In the genomic region with DNA sequence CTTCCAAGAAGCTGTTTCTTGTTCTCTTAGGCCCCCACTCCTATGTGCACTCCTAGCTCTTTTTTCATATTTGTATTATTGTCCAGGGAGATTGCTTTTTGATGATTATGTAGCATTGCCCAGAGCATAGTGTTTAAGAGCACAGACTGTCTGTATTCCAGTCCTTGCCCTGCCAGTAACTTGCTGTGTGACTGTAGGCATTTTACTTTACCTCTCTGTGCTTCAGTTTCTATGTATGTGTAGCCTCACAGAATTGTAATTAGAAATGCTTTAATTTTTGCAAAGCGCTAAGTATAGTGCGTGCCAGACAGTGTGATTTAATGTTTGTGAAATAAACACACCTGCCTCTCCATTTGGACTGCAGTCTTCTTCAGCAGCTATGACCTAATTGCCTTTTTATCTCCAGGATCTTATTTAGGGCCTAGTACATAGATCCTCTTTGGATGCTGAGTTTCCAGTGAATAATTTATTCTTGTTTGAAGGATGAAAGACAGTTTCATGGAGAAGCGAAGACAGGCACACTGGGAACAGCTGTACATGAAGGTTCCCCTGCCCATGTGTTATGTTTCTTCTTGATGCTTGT, we compare ENCODE assay signal across 9 cellular contexts. TPM values are rescaled to one million over a fixed set of nuclear protein-coding genes. Genes with fewer than 3 reads are reported as not detected.
DNase-seq lines count a peak whose midpoint lies in the region; ATAC-seq, FAIRE-seq and TF ChIP-seq lines count a peak whose summit lies in the region.
"Had no signal": no experiment of that assay in that cellular context is flagged by ENCODE, and none has a peak within 500 bp of the region (broad histone marks: within the 10 kb centered on the region; RNA-seq: fewer than 3 reads in every experiment).

No MANE protein-coding gene starts in this region.

- POLR2A ChIA-PET in GM12878 (lab: Charles Lee), result interaction anchor here (0.6 to 5.5 kb wide), 2 partner anchors 22 to 25 kb away, joined by 3 to 69 read pairs; a partner anchor contains a TSS

- H3K79me2 ChIP-seq in GM12878 (ENCODE audit: control insufficient read depth, insufficient read depth, low read length), result peaks cover 55% of the 10 kb centered on the region

- in situ Hi-C loops in GM12878 (cut with MboI), result no loop called here

- TF ChIP-seq EP300 in GM12878 (IDR thresholded peaks at IDR 0.05; ENCODE audit: borderline replicate concordance in 1 of 2, control insufficient read depth in 1 of 2, low read depth in 2 of 2, low read length in 2 of 2), result no peak

- WGBS in GM12878 (ENCODE audit: insufficient coverage, insufficient replicate concordance, low lambda C conversion rate, missing lambda C conversion rate), result 100% methylated on average over 3 of the region's 3 CpGs

- FAIRE-seq in GM12878 (lab: Jason Lieb, UNC), result no peak

- peaks cover 3% of the 10 kb centered on the region for H3K9me3 Mint-ChIP-seq in mesothelial cell of epicardium

- no peaks in the 10 kb centered on the region for H3K36me3 Mint-ChIP-seq in mesothelial cell of epicardium

- no peaks in the 10 kb centered on the region for H3K27me3 Mint-ChIP-seq in mesothelial cell of epicardium (ENCODE audit: low read depth)

- H4K20me1 ChIP-seq in GM12878 (ENCODE audit: control insufficient read depth, insufficient read depth), result peaks cover 4% of the 10 kb centered on the region; the same call in 1 of the 2 replicates

- H3K36me3 ChIP-seq in GM12878 (ENCODE audit: control insufficient read depth in 2 of 2, insufficient read depth in 2 of 2, low read length in 1 of 2), result peaks cover 0 to 9% of the 10 kb centered on the region in 2 experiments; a peak in 2 of 4 replicates

- peak overlapping the region; percentile 22; the same call in 1 of the 2 replicates for H3K9ac ChIP-seq in GM12878 (ENCODE audit: control insufficient read depth, insufficient read depth, low read length)

- RAD21 ChIA-PET in GM12878 (lab: Charles Lee; ENCODE audit: unreplicated experiment), result interaction anchor here (2.1 kb wide), 1 partner anchor 22 kb away, joined by 23 read pairs; a partner anchor contains a TSS

- CTCF ChIA-PET in GM12878 (lab: Yijun Ruan, JAX), result interaction anchor here (4.5 kb wide), 1 partner anchor 22 kb away, joined by 33 read pairs; a partner anchor contains a TSS

- no peak for TF ChIP-seq RAD21 in GM12878 (IDR thresholded peaks at IDR 0.05; ENCODE audit: insufficient read depth, low read depth, low read length)

- H3K4me1 Mint-ChIP-seq in mesothelial cell of epicardium, result peaks cover 37% of the 10 kb centered on the region

- H3K27me3 ChIP-seq in HL-60 (ENCODE audit: insufficient read depth, poor library complexity, severe bottlenecking) (no peaks in the 10 kb centered on the region), GM12878 (replicated peaks in 1 of 2; ENCODE audit: control insufficient read depth in 2 of 2, insufficient read depth in 2 of 2, low read length in 1 of 2) (no peaks in the 10 kb centered on the region)

- TSS peak; percentile 60 for BruUV-seq in GM12878 (replicated peaks; lab: Mats Ljungman, UMichigan)

- H3K4me2 ChIP-seq in GM12878 (ENCODE audit: control insufficient read depth, insufficient read depth), result peak overlapping the region; percentile 69

- no peak overlapping the region for H2AFZ ChIP-seq in GM12878 (ENCODE audit: control insufficient read depth, low read depth, low read length)

- no peaks in the 10 kb centered on the region; the same call in 2 of the 3 replicates for H3K9me3 ChIP-seq in GM12878 (replicated peaks; ENCODE audit: control insufficient read depth, insufficient read depth, low read length)

- ATAC-seq in GM12878 (no peak), HG02852 (IDR thresholded peaks at IDR 0.05; ENCODE audit: unreplicated experiment) (no peak)

- TF ChIP-seq POLR2A in GM12878 (IDR thresholded peaks at IDR 0.05; ENCODE audit: low read depth, low read length), result no peak

- DNase-seq in AG10803 (ENCODE audit: low read depth) (no peak), HL-60 (ENCODE audit: low read depth in 1 of 2, low spot score in 1 of 2) (no peak), GM12878 (ENCODE audit: low read depth, low spot score) (no peak), mesothelial cell of epicardium (ENCODE audit: low spot score in 2 of 2, unreplicated experiment in 2 of 2) (no peak), COLO829 (ENCODE audit: low spot score) (no peak), dermis blood vessel endothelial cell (no peak), NCI-H526 (lab: John Stamatoyannopoulos, UW) (no peak)
- DNase-seq: NCI-H1048 had no signal

- H3K4me3 Mint-ChIP-seq in mesothelial cell of epicardium, result peak overlapping the region; percentile 97

- H3K4me1 ChIP-seq in GM12878 (ENCODE audit: control insufficient read depth, insufficient read depth, low read length), result no peaks in the 10 kb centered on the region

- H3K27ac Mint-ChIP-seq in mesothelial cell of epicardium, result peak overlapping the region; percentile 63

- no peak for TF ChIP-seq CTCF in AG10803 (conservative IDR thresholded peaks at IDR 0.05; ENCODE audit: low read length)
- TF ChIP-seq CTCF in HL-60 (IDR thresholded peaks at IDR 0.05; ENCODE audit: insufficient read depth, low read length), result no peak
- TF ChIP-seq CTCF in GM12878 (IDR thresholded peaks at IDR 0.05 in 2 of 3, conservative IDR thresholded peaks at IDR 0.05 in 1 of 3; ENCODE audit: control insufficient read depth in 2 of 3, extremely low read depth in 1 of 3, insufficient read depth in 1 of 3, low read depth in 3 of 3, low read length in 3 of 3), result no peak
- no peak for TF ChIP-seq CTCF in mesothelial cell of epicardium (IDR thresholded peaks at IDR 0.05; ENCODE audit: unreplicated experiment)

- H3K4me3 ChIP-seq in AG10803 (ENCODE audit: low read length) (peak overlapping the region; percentile 45), HL-60 (replicated peaks; ENCODE audit: insufficient read depth, low read length) (peak overlapping the region; percentile 15), GM12878 (peak overlapping the region; percentile 80)

- intact Hi-C loops in GM12878 (cut with micrococcal nuclease; ENCODE audit: unreplicated experiment), result no loop called here

- no peak overlapping the region for H3K27ac ChIP-seq in HL-60 (replicated peaks)
- no peak overlapping the region for H3K27ac ChIP-seq in GM12878 (ENCODE audit: control insufficient read depth, insufficient read depth)

- SMC1A ChIA-PET in GM12878 (lab: Charles Lee; ENCODE audit: uncharacterized antibody, unreplicated experiment), result no interaction called here

TF ChIP-seq in GM12878, 131 proteins besides CTCF, POLR2A, EP300 and RAD21:
- no peak for TF ChIP-seq PML (IDR thresholded peaks at IDR 0.05; ENCODE audit: low read length)
- TF ChIP-seq NFXL1 (IDR thresholded peaks at IDR 0.05; ENCODE audit: borderline replicate concordance), result no peak
- no peak for TF ChIP-seq POLR2AphosphoS5 (IDR thresholded peaks at IDR 0.05; ENCODE audit: low read length)
- no peak for TF ChIP-seq NR2F1 (conservative IDR thresholded peaks at IDR 0.05)
TF ChIP-seq in GM12878: peak in this region for 0.

RNA-seq across cellular contexts. Expression of a gene that starts 1.4 kb away (rescaled TPM):
- 61.1 and 62.2 TPM in 2 replicates for total RNA-seq in GM12878 (2013; cell fraction: nucleolus; rRNA removed)
- total RNA-seq in GM12878 (2014; rRNA removed) (21.6 and 30.3 TPM in 2 replicates), GM12878 (2014; rRNA removed; fragmentation: Illumina TruSeq; extraction: Trizol) (26.8 and 30.7 TPM in 2 replicates), GM12878 (2021) (71.9 and 82.5 TPM in 2 replicates), mesothelial cell of epicardium (59.0 to 64.3 TPM (median 62.3 TPM) in 3 replicates), dermis blood vessel endothelial cell (21.1 and 43.3 TPM in 2 replicates)
- 18.5 TPM for polyA plus RNA-seq in GM12878 (2011; ENCODE audit: low read depth)
- polyA plus RNA-seq in GM12878 (2011; rRNA removed) (29.9 and 38.3 TPM in 2 replicates), GM12878 (2014; fragmentation: Illumina TruSeq; extraction: Trizol) (68.0 and 68.4 TPM in 2 replicates), GM12878 (2014; fragmentation: Nextera tagmentation; extraction: Ambion mirVana) (10 to 100 TPM; 15.1 to 20.8 TPM), GM12878 (2014; rRNA removed) (33.6 and 39.0 TPM in 2 replicates), GM12878 (2016; fragmentation: Nextera tagmentation; extraction: Ambion mirVana) (10 to 100 TPM; 72.2 to 79.2 TPM)
- polyA plus RNA-seq in GM12878 (2011; cell fraction: cytosol; rRNA removed), result 32.3 and 34.9 TPM in 2 replicates
- 32.4 and 38.1 TPM in 2 replicates for polyA plus RNA-seq in GM12878 (2011; cell fraction: nucleus; rRNA removed)
- polyA plus RNA-seq in GM12878 (2012), result 21.4 and 27.7 TPM in 2 replicates
- 78.5 and 98.5 TPM in 2 replicates for polyA minus RNA-seq in GM12878 (2011; rRNA and poly(A)+ RNA removed)
- polyA minus RNA-seq in GM12878 (2011; cell fraction: cytosol; rRNA and poly(A)+ RNA removed), result 19.8 and 27.0 TPM in 2 replicates
- polyA minus RNA-seq in GM12878 (2011; cell fraction: nucleus; rRNA and poly(A)+ RNA removed), result 14.6 and 26.2 TPM in 2 replicates

RNA-seq across cellular contexts. Expression of a gene that starts 21.3 kb away (rescaled TPM):
- 56.2 and 57.5 TPM in 2 replicates for total RNA-seq in GM12878 (2013; cell fraction: nucleolus; rRNA removed)
- total RNA-seq in GM12878 (2014; rRNA removed) (70.5 and 77.2 TPM in 2 replicates), GM12878 (2014; rRNA removed; fragmentation: Illumina TruSeq; extraction: Trizol) (71.7 and 72.5 TPM in 2 replicates), GM12878 (2021) (80.1 and 80.2 TPM in 2 replicates), mesothelial cell of epicardium (42.9 to 45.1 TPM (median 44.0 TPM) in 3 replicates), dermis blood vessel endothelial cell (76.4 and 85.7 TPM in 2 replicates)
- polyA plus RNA-seq in GM12878 (2011; ENCODE audit: low read depth), result 29.7 TPM
- polyA plus RNA-seq in GM12878 (2011; rRNA removed) (93.1 and 106 TPM in 2 replicates), GM12878 (2014; fragmentation: Illumina TruSeq; extraction: Trizol) (86.8 and 108 TPM in 2 replicates), GM12878 (2014; fragmentation: Nextera tagmentation; extraction: Ambion mirVana) (10 to 100 TPM; 22.1 to 29.4 TPM), GM12878 (2014; rRNA removed) (67.1 and 74.2 TPM in 2 replicates), GM12878 (2016; fragmentation: Nextera tagmentation; extraction: Ambion mirVana) (10 to 100 TPM in 1 of 2 experiments, 1 to 10 TPM in 1; 7.6 to 80.8 TPM)
- 68.6 and 69.1 TPM in 2 replicates for polyA plus RNA-seq in GM12878 (2011; cell fraction: cytosol; rRNA removed)
- 46.4 and 48.7 TPM in 2 replicates for polyA plus RNA-seq in GM12878 (2011; cell fraction: nucleus; rRNA removed)
- polyA plus RNA-seq in GM12878 (2012), result 31.3 and 32.9 TPM in 2 replicates
- 78.1 and 111 TPM in 2 replicates for polyA minus RNA-seq in GM12878 (2011; rRNA and poly(A)+ RNA removed)
- 24.5 and 41.3 TPM in 2 replicates for polyA minus RNA-seq in GM12878 (2011; cell fraction: cytosol; rRNA and poly(A)+ RNA removed)
- 24.3 and 38.9 TPM in 2 replicates for polyA minus RNA-seq in GM12878 (2011; cell fraction: nucleus; rRNA and poly(A)+ RNA removed)

Comparison
In these comparisons a context has a peak if more than half of its experiments do, and no peak if none do; other contexts are left out.
1. H3K4me3 ChIP-seq: peak in every context shown above with its lines; median percentile 80 in GM12878; 45 in AG10803; 15 in HL-60.